1 cellular context compared by ENCODE assay signal in genomic region chr19:41175825-41176734, GRCh38.
A peak's percentile ranks its signal among the peaks of the same experiment; 100 is the strongest.
TF ChIP-seq lines count a peak whose summit lies in the region.

No MANE protein-coding gene starts in this region.

TF ChIP-seq in SK-N-SH, 30 proteins besides CTCF, POLR2A, EP300 and RAD21 (continued from another document):
- TF ChIP-seq MAX (IDR thresholded peaks at IDR 0.05; ENCODE audit: low read depth) (no peak), FOXM1 (IDR thresholded peaks at IDR 0.05; ENCODE audit: low read depth) (no peak), TAF1 (IDR thresholded peaks at IDR 0.05; ENCODE audit: borderline replicate concordance, low read depth, low read length) (no peak), MEF2A (IDR thresholded peaks at IDR 0.05; ENCODE audit: borderline replicate concordance, low read depth) (no peak), JUND (IDR thresholded peaks at IDR 0.05) (peak; percentile 60), ELF1 (IDR thresholded peaks at IDR 0.05) (peak; percentile 83), TEAD4 (IDR thresholded peaks at IDR 0.05; ENCODE audit: borderline replicate concordance, insufficient read depth) (no peak), PBX3 (IDR thresholded peaks at IDR 0.05) (no peak), IRF3 (IDR thresholded peaks at IDR 0.05; ENCODE audit: low read depth, low read length) (no peak), MXI1 (IDR thresholded peaks at IDR 0.05; ENCODE audit: low read depth, low read length) (no peak), USF2 (IDR thresholded peaks at IDR 0.05; ENCODE audit: borderline replicate concordance, low read depth, low read length) (no peak), REST (IDR thresholded peaks at IDR 0.05; ENCODE audit: low read depth, low read length) (no peak), FOXJ3 (CRISPR knock-in tag; IDR thresholded peaks at IDR 0.05) (no peak), SIN3A (IDR thresholded peaks at IDR 0.05; ENCODE audit: borderline replicate concordance, low read depth, low read length) (no peak), FOSL2 (IDR thresholded peaks at IDR 0.05; ENCODE audit: borderline replicate concordance, low read depth) (peak; percentile 63; the same call in 1 of the 2 replicates), POLR2AphosphoS5 (IDR thresholded peaks at IDR 0.05; ENCODE audit: low read depth, low read length) (no peak), RFX5 (IDR thresholded peaks at IDR 0.05; ENCODE audit: low read length) (no peak), USF1 (IDR thresholded peaks at IDR 0.05; ENCODE audit: borderline replicate concordance, low read depth) (no peak), CHD2 (IDR thresholded peaks at IDR 0.05; ENCODE audit: low read length, partially characterized antibody) (no peak), EZH2phosphoT487 (IDR thresholded peaks at IDR 0.05; ENCODE audit: borderline replicate concordance, low read depth) (no peak)
